Comparison of ENCODE assay signal across 1 cellular context in the genomic region with DNA sequence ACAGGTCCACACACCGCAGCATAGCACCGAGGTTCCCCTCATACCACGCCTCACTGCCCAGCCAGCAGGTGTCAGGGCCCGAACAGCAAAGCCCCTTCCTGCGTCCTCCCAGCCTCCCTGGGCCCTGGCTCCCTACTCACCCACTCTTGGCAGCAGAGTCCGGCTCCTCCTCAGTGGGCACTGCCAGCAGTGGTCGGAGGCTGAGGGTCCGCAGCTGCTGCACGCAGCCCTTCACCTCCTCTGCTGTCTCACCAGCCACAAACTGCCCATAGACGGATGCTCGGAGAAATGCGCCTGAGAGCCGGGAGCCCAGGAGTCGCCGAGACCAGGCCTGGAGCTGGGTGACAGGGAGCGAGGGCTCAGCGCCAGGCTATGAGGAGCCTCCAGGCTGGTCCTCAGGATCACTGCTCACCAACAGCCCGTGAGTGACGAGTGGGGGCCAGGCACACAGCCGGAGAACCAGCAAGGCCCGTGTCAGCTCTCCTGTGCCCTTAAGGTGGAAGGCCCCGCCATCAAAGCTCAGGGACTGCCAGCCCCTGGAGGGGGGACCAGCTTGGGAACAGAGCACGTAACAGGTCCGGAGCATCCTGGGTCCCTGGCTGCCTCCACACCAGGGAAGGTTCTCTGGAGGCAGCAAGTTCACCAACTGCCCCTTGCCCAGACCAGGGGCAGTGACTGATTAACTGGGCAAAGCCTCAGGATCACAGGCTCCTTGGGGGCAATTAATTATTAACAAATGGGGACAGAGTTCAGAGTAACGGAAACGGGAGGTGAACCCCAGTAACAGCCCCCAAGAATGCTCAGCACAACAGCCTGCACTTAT.
A peak's percentile ranks its signal among the peaks of the same experiment; 100 is the strongest.
TF ChIP-seq lines count a peak whose summit lies in the region.

A gene with protein sequence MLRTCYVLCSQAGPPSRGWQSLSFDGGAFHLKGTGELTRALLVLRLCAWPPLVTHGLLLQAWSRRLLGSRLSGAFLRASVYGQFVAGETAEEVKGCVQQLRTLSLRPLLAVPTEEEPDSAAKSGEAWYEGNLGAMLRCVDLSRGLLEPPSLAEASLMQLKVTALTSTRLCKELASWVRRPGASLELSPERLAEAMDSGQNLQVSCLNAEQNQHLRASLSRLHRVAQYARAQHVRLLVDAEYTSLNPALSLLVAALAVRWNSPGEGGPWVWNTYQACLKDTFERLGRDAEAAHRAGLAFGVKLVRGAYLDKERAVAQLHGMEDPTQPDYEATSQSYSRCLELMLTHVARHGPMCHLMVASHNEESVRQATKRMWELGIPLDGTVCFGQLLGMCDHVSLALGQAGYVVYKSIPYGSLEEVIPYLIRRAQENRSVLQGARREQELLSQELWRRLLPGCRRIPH (minus strand): TSS at position 626 of the 823 bp plus-strand sequence. CDS start 40 bp downstream, at position 586.

TF ChIP-seq in HepG2, 621 proteins besides CTCF, POLR2A, EP300 and RAD21 (continued from another document and continues in another):
- TF ChIP-seq, protein P1, sequence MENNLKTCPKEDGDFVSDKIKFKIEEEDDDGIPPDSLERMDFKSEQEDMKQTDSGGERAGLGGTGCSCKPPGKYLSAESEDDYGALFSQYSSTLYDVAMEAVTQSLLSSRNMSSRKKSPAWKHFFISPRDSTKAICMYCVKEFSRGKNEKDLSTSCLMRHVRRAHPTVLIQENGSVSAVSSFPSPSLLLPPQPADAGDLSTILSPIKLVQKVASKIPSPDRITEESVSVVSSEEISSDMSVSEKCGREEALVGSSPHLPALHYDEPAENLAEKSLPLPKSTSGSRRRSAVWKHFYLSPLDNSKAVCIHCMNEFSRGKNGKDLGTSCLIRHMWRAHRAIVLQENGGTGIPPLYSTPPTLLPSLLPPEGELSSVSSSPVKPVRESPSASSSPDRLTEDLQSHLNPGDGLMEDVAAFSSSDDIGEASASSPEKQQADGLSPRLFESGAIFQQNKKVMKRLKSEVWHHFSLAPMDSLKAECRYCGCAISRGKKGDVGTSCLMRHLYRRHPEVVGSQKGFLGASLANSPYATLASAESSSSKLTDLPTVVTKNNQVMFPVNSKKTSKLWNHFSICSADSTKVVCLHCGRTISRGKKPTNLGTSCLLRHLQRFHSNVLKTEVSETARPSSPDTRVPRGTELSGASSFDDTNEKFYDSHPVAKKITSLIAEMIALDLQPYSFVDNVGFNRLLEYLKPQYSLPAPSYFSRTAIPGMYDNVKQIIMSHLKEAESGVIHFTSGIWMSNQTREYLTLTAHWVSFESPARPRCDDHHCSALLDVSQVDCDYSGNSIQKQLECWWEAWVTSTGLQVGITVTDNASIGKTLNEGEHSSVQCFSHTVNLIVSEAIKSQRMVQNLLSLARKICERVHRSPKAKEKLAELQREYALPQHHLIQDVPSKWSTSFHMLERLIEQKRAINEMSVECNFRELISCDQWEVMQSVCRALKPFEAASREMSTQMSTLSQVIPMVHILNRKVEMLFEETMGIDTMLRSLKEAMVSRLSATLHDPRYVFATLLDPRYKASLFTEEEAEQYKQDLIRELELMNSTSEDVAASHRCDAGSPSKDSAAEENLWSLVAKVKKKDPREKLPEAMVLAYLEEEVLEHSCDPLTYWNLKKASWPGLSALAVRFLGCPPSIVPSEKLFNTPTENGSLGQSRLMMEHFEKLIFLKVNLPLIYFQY (CRISPR knock-in tag; IDR thresholded peaks at IDR 0.05; ENCODE audit: borderline replicate concordance) = no peak
- TF ChIP-seq KDM6A (CRISPR knock-in tag; IDR thresholded peaks at IDR 0.05; ENCODE audit: low read depth) (peak; percentile 43; the same call in 1 of the 2 replicates), ZNF337 (CRISPR knock-in tag; IDR thresholded peaks at IDR 0.05; ENCODE audit: borderline replicate concordance, low read depth) (no peak), EZH2 (conservative IDR thresholded peaks at IDR 0.05; ENCODE audit: low read depth, low read length) (no peak), FOXO1 (CRISPR knock-in tag; IDR thresholded peaks at IDR 0.05) (peak; percentile 63; the same call in 1 of the 2 replicates), ZNF329 (CRISPR knock-in tag; IDR thresholded peaks at IDR 0.05; ENCODE audit: low read depth) (peak; percentile 70; the same call in 1 of the 2 replicates), FOXK2 (IDR thresholded peaks at IDR 0.05) (no peak), ZSCAN29 (CRISPR knock-in tag; conservative IDR thresholded peaks at IDR 0.05) (no peak), ZBTB3 (CRISPR knock-in tag; IDR thresholded peaks at IDR 0.05; ENCODE audit: borderline replicate concordance, low read depth) (no peak), ZBTB8A (CRISPR knock-in tag; IDR thresholded peaks at IDR 0.05; ENCODE audit: borderline replicate concordance, low read depth) (no peak), ZFP36 (IDR thresholded peaks at IDR 0.05; ENCODE audit: borderline replicate concordance, low read depth, low read length, partially characterized antibody) (no peak), NFRKB (IDR thresholded peaks at IDR 0.05) (no peak), SAP130 (CRISPR knock-in tag; IDR thresholded peaks at IDR 0.05; ENCODE audit: low read depth) (peak; percentile 72; the same call in 1 of the 2 replicates), ISL2 (CRISPR knock-in tag; IDR thresholded peaks at IDR 0.05) (peak; percentile 84), ZNF333 (CRISPR knock-in tag; IDR thresholded peaks at IDR 0.05; ENCODE audit: borderline replicate concordance) (no peak), SIN3B (IDR thresholded peaks at IDR 0.05; ENCODE audit: low read length) (no peak), TCF7L2 (IDR thresholded peaks at IDR 0.05; ENCODE audit: low read depth, low read length) (no peak), ZNF883 (CRISPR knock-in tag; IDR thresholded peaks at IDR 0.05; ENCODE audit: not compliant biosample characterization) (no peak), ZFP41 (CRISPR knock-in tag; IDR thresholded peaks at IDR 0.05; ENCODE audit: borderline replicate concordance) (no peak), FOSL1 (CRISPR knock-in tag; IDR thresholded peaks at IDR 0.05; ENCODE audit: borderline replicate concordance) (no peak), GATAD1 (CRISPR knock-in tag; IDR thresholded peaks at IDR 0.05) (peak; percentile 54; the same call in 1 of the 2 replicates), ZNF615 (CRISPR knock-in tag; IDR thresholded peaks at IDR 0.05; ENCODE audit: borderline replicate concordance) (no peak), ZKSCAN1 (IDR thresholded peaks at IDR 0.05; ENCODE audit: low read length) (no peak), ZNF670 (CRISPR knock-in tag; IDR thresholded peaks at IDR 0.05; ENCODE audit: borderline replicate concordance) (0 out of 2 replicates have a peak, but pooled peaks have one; percentile 40)
- TF ChIP-seq, protein P2, sequence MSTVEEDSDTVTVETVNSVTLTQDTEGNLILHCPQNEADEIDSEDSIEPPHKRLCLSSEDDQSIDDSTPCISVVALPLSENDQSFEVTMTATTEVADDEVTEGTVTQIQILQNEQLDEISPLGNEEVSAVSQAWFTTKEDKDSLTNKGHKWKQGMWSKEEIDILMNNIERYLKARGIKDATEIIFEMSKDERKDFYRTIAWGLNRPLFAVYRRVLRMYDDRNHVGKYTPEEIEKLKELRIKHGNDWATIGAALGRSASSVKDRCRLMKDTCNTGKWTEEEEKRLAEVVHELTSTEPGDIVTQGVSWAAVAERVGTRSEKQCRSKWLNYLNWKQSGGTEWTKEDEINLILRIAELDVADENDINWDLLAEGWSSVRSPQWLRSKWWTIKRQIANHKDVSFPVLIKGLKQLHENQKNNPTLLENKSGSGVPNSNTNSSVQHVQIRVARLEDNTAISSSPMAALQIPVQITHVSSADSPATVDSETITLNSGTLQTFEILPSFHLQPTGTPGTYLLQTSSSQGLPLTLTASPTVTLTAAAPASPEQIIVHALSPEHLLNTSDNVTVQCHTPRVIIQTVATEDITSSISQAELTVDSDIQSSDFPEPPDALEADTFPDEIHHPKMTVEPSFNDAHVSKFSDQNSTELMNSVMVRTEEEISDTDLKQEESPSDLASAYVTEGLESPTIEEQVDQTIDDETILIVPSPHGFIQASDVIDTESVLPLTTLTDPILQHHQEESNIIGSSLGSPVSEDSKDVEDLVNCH (CRISPR knock-in tag; IDR thresholded peaks at IDR 0.05) = no peak
- TF ChIP-seq, protein P3, sequence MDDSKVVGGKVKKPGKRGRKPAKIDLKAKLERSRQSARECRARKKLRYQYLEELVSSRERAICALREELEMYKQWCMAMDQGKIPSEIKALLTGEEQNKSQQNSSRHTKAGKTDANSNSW (CRISPR knock-in tag; IDR thresholded peaks at IDR 0.05; ENCODE audit: borderline replicate concordance) = no peak
- TF ChIP-seq, protein P4, sequence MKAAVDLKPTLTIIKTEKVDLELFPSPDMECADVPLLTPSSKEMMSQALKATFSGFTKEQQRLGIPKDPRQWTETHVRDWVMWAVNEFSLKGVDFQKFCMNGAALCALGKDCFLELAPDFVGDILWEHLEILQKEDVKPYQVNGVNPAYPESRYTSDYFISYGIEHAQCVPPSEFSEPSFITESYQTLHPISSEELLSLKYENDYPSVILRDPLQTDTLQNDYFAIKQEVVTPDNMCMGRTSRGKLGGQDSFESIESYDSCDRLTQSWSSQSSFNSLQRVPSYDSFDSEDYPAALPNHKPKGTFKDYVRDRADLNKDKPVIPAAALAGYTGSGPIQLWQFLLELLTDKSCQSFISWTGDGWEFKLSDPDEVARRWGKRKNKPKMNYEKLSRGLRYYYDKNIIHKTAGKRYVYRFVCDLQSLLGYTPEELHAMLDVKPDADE (CRISPR knock-in tag; IDR thresholded peaks at IDR 0.05) = no peak
- TF ChIP-seq, protein P5, sequence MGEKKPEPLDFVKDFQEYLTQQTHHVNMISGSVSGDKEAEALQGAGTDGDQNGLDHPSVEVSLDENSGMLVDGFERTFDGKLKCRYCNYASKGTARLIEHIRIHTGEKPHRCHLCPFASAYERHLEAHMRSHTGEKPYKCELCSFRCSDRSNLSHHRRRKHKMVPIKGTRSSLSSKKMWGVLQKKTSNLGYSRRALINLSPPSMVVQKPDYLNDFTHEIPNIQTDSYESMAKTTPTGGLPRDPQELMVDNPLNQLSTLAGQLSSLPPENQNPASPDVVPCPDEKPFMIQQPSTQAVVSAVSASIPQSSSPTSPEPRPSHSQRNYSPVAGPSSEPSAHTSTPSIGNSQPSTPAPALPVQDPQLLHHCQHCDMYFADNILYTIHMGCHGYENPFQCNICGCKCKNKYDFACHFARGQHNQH (CRISPR knock-in tag; IDR thresholded peaks at IDR 0.05) = peak; percentile 13
- TF ChIP-seq, protein P6, sequence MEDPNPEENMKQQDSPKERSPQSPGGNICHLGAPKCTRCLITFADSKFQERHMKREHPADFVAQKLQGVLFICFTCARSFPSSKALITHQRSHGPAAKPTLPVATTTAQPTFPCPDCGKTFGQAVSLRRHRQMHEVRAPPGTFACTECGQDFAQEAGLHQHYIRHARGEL (CRISPR knock-in tag; IDR thresholded peaks at IDR 0.05) = no peak
- TF ChIP-seq, protein P7, sequence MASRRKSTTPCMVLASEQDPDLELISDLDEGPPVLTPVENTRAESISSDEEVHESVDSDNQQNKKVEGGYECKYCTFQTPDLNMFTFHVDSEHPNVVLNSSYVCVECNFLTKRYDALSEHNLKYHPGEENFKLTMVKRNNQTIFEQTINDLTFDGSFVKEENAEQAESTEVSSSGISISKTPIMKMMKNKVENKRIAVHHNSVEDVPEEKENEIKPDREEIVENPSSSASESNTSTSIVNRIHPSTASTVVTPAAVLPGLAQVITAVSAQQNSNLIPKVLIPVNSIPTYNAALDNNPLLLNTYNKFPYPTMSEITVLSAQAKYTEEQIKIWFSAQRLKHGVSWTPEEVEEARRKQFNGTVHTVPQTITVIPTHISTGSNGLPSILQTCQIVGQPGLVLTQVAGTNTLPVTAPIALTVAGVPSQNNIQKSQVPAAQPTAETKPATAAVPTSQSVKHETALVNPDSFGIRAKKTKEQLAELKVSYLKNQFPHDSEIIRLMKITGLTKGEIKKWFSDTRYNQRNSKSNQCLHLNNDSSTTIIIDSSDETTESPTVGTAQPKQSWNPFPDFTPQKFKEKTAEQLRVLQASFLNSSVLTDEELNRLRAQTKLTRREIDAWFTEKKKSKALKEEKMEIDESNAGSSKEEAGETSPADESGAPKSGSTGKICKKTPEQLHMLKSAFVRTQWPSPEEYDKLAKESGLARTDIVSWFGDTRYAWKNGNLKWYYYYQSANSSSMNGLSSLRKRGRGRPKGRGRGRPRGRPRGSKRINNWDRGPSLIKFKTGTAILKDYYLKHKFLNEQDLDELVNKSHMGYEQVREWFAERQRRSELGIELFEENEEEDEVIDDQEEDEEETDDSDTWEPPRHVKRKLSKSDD (CRISPR knock-in tag; IDR thresholded peaks at IDR 0.05; ENCODE audit: low read depth) = no peak
- TF ChIP-seq, protein P8, sequence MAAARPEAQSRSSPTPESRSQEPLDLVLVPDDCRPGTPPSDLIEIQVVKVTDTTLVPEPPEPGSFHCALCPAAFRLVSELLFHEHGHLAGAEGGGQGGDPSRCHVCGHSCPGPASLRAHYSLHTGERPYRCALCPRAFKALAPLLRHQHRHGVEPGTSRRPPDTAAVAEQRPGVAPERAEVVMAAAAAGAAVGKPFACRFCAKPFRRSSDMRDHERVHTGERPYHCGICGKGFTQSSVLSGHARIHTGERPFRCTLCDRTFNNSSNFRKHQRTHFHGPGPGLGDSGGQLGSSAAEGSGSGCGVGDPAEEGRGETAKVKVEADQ (CRISPR knock-in tag; IDR thresholded peaks at IDR 0.05; ENCODE audit: borderline replicate concordance) = no peak
- TF ChIP-seq, protein P9, sequence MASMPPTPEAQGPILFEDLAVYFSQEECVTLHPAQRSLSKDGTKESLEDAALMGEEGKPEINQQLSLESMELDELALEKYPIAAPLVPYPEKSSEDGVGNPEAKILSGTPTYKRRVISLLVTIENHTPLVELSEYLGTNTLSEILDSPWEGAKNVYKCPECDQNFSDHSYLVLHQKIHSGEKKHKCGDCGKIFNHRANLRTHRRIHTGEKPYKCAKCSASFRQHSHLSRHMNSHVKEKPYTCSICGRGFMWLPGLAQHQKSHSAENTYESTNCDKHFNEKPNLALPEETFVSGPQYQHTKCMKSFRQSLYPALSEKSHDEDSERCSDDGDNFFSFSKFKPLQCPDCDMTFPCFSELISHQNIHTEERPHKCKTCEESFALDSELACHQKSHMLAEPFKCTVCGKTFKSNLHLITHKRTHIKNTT (CRISPR knock-in tag; IDR thresholded peaks at IDR 0.05) = no peak
- TF ChIP-seq, protein P10, sequence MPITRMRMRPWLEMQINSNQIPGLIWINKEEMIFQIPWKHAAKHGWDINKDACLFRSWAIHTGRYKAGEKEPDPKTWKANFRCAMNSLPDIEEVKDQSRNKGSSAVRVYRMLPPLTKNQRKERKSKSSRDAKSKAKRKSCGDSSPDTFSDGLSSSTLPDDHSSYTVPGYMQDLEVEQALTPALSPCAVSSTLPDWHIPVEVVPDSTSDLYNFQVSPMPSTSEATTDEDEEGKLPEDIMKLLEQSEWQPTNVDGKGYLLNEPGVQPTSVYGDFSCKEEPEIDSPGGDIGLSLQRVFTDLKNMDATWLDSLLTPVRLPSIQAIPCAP (CRISPR knock-in tag; IDR thresholded peaks at IDR 0.05; ENCODE audit: low read depth) = no peak
